2 cellular contexts compared by ENCODE assay signal in genomic region chr4:2940267-2941137, GRCh38.
TF ChIP-seq lines count a peak whose summit lies in the region.

No MANE protein-coding gene starts in this region.

TF ChIP-seq in HCT116, 20 proteins besides CTCF, POLR2A, EP300 and RAD21:
- TF ChIP-seq EZH2 (IDR thresholded peaks at IDR 0.05), result no peak

TF ChIP-seq in K562, 482 proteins besides CTCF, POLR2A, EP300 and RAD21:
- TF ChIP-seq SIN3A (IDR thresholded peaks at IDR 0.05; ENCODE audit: borderline replicate concordance in 2 of 2, control insufficient read depth in 1 of 2, low read depth in 2 of 2, low read length in 2 of 2), result no peak
- TF ChIP-seq MCM3 (IDR thresholded peaks at IDR 0.05), result no peak
- TF ChIP-seq RBFOX2 (IDR thresholded peaks at IDR 0.05; ENCODE audit: low read depth, low read length), result peak; percentile 57; the same call in 1 of the 2 replicates
- TF ChIP-seq POLR2G (IDR thresholded peaks at IDR 0.05; ENCODE audit: low read depth, low read length), result peak; percentile 72
- 0 out of 2 replicates have a peak, but pooled peaks have one; percentile 15 for TF ChIP-seq CBX1 (IDR thresholded peaks at IDR 0.05; ENCODE audit: low read depth)
- peak; percentile 82 for TF ChIP-seq RBM22 (IDR thresholded peaks at IDR 0.05; ENCODE audit: low read depth, low read length, poor library complexity, severe bottlenecking)
- no peak for TF ChIP-seq FOXP4 (CRISPR knock-in tag; IDR thresholded peaks at IDR 0.05; ENCODE audit: borderline replicate concordance)
- TF ChIP-seq SUPT5H (IDR thresholded peaks at IDR 0.05), result peak; percentile 55
- TF ChIP-seq HNRNPH1 (optimal IDR thresholded peaks at IDR 0.05; ENCODE audit: low read depth, low read length), result no peak
- no peak for TF ChIP-seq FOSL1 (tag; conservative IDR thresholded peaks at IDR 0.05)
- no peak for TF ChIP-seq ZBTB2 (IDR thresholded peaks at IDR 0.05)
